In the genomic region with DNA sequence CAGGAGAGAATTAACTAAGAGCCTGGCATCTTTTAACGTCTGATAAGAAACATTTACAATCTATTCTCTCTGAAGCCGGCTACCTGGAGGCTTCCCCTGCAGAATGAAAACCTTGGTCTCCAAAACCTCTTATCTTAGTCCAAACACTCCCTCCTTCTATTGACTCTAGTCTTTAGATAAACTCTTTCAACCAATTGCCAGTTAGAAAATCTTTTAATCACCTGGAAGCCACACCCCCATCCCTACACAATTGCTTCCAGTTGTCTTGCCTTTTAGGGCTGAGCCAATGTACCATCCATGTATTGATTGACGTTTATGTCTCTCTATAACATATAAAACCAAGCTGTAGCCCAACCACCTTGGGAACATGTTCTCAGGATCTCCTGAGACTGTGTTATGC, we compare ENCODE assay signal across 24 cellular contexts.
"Had no signal": no experiment of that assay in that cellular context is flagged by ENCODE, and none has a peak within 500 bp of the region (broad histone marks: within the 10 kb centered on the region; RNA-seq: fewer than 3 reads in every experiment).

No MANE protein-coding gene starts in this region.

- H3K9ac ChIP-seq: KMS-11 had no signal

- H3K27me3 ChIP-seq: brain microvascular endothelial cell had no signal

- DNase-seq: activated CD4-positive, alpha-beta memory T cell treated with anti-CD3 and anti-CD28 coated beads, Interleukin-2, amount 10 ng/mL, durations not matched to agents 7 days and 5 days; activated CD4-positive, alpha-beta T cell treated with anti-CD3 and anti-CD28 coated beads for 36 hours; activated CD4-positive, alpha-beta T cell treated with anti-CD3 and anti-CD28 coated beads, Interleukin-2, amount 50 U/mL, for 1 hour; activated CD8-positive, alpha-beta memory T cell treated with anti-CD3 and anti-CD28 coated beads, Interleukin-2, amount 50 U/mL, for 4 hours; activated gamma-delta T cell treated with Interleukin-2 at 50 U/mL for 16 hours; activated naive CD4-positive, alpha-beta T cell treated with anti-CD3 and anti-CD28 coated beads, Interleukin-2, amount 10 ng/mL, durations not matched to agents 7 days and 5 days; activated naive CD8-positive, alpha-beta T cell treated with anti-CD3 and anti-CD28 coated beads for 36 hours; activated T-cell treated with anti-CD3 and anti-CD28 coated beads, Interleukin-2, amount 50 U/mL, for 72 hours; brain microvascular endothelial cell; MV-4-11; NCI-H1092 treated with DMSO at 0.1 percent for 48 hours; NCI-H1417 treated with DMSO at 0.1 percent for 48 hours; NCI-H1694; NCI-H2029; NCI-H2107; NCI-H510A treated with DMSO at 0.1 percent for 48 hours; NCI-H69; NK-92 treated with Interleukin-12 subunit alpha and Interleukin-12 subunit beta, amount 100 ng/mL, for 24 hours; SIG-M5; T-helper 1 cell had no signal

- H3K36me3 ChIP-seq: brain microvascular endothelial cell, cardiac muscle cell had no signal

- H3K4me3 ChIP-seq: cardiac muscle cell, SK-N-MC had no signal

- ATAC-seq: activated CD4-positive, alpha-beta T cell treated with anti-CD3 and anti-CD28 coated beads for 36 hours; activated T-cell treated with anti-CD3 and anti-CD28 coated beads, Interleukin-2, amount 50 U/mL, for 72 hours had no signal

- H3K4me2 ChIP-seq: KMS-11 had no signal

- H3K27ac ChIP-seq: brain microvascular endothelial cell, cardiac muscle cell, KMS-11, SK-N-MC, VCaP had no signal
